Comparison of ENCODE assay signal across 1 cellular context in the genomic region with DNA sequence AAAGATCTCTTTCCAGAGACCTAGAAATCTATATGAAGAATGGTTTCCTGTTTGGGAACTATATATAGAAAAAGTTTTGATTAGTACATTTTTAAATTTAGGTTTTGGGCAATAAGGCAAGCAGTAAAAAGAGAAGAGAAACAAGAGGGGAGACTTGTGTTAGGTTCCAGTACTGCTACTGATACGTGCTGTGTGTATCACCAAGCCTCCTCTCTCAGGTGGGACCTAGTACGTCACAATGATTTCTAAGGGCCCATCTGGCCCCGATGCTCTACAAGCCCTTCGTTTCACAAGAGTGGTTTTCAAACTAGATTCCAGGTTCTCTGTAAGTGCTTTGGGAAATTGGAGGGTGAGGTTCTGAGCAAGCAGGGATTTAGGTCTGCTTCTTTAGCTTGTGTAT.
A peak's percentile ranks its signal among the peaks of the same experiment; 100 is the strongest.
TF ChIP-seq lines count a peak whose summit lies in the region.

No MANE protein-coding gene starts in this region.

TF ChIP-seq in HepG2, 621 proteins besides CTCF, POLR2A, EP300 and RAD21:
- TF ChIP-seq ERF (CRISPR knock-in tag; IDR thresholded peaks at IDR 0.05) (0 out of 2 replicates have a peak, but pooled peaks have one; percentile 5), ZNF224 (CRISPR knock-in tag; IDR thresholded peaks at IDR 0.05) (no peak)
TF ChIP-seq in HepG2: peak in this region for 1.
